In the genomic region with DNA sequence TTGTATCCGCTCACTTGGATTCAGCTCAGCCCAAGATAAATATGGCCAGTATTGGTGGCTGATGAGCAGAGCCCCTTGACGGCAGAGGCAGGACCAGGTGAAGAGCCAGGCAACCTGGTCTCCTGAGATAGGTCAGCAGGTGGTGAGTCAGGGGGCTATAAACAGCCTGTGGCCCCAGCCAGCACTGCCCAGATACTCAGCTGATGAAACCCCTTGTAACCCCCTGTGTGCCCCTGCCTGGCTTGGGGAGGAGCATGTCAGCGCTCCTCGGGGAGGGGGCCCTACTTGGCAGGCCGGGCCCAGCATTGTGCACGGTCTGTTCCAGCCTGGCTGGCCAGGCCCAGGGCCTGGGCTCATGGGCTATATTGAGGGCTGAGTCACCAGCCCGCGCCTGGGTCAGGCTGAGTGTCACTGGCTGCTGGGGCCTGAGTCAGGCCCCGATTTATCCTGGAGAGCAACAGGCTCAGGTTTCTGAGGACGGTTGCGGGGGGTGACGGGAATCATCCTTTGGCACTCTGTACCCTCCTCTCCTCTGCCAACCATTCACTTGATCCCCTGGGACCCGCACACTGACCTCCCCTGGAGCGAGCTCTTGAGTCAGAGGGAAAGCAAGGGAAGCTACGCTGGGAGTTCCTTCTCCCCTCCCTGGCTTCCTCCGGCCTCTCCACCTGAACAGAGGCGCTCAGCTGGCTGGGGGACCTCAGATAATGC, we compare ENCODE assay signal across 1 cellular context.
TF ChIP-seq lines count a peak whose summit lies in the region.

No MANE protein-coding gene starts in this region.

TF ChIP-seq in H1, 55 proteins besides CTCF, POLR2A, EP300 and RAD21:
- TF ChIP-seq FOSL1 (IDR thresholded peaks at IDR 0.05; ENCODE audit: insufficient read depth, low read depth, low read length) (no peak), TBP (IDR thresholded peaks at IDR 0.05; ENCODE audit: low read depth, low read length) (0 out of 2 replicates have a peak, but pooled peaks have one; percentile 27), TEAD4 (IDR thresholded peaks at IDR 0.05; ENCODE audit: low read depth, low read length) (no peak), SP2 (IDR thresholded peaks at IDR 0.05; ENCODE audit: low read length) (no peak), POLR2AphosphoS5 (IDR thresholded peaks at IDR 0.05; ENCODE audit: low read depth, low read length) (no peak), KDM1A (IDR thresholded peaks at IDR 0.05; ENCODE audit: borderline replicate concordance, low read length) (no peak), PHF8 (conservative IDR thresholded peaks at IDR 0.05; ENCODE audit: low read depth, low read length) (no peak), ZNF274 (IDR thresholded peaks at IDR 0.05; ENCODE audit: borderline replicate concordance, extremely low read depth, low read length) (no peak), BACH1 (IDR thresholded peaks at IDR 0.05; ENCODE audit: low read length) (0 out of 2 replicates have a peak, but pooled peaks have one; percentile 17), TAF1 (IDR thresholded peaks at IDR 0.05; ENCODE audit: low read depth, low read length) (no peak), SP4 (IDR thresholded peaks at IDR 0.05; ENCODE audit: low read length) (no peak), SIX5 (IDR thresholded peaks at IDR 0.05; ENCODE audit: low read depth, low read length) (no peak), RXRA (IDR thresholded peaks at IDR 0.05; ENCODE audit: insufficient read depth, low read depth, low read length) (no peak), SUZ12 (IDR thresholded peaks at IDR 0.05; ENCODE audit: low read length) (peak; percentile 8; the same call in 1 of the 2 replicates), EZH2 (IDR thresholded peaks at IDR 0.05; ENCODE audit: low read depth, low read length, severe bottlenecking) (no peak), SRF (IDR thresholded peaks at IDR 0.05; ENCODE audit: low read depth, low read length) (no peak), HDAC6 (IDR thresholded peaks at IDR 0.05; ENCODE audit: low read depth, low read length) (no peak)
- TF ChIP-seq, protein P1, sequence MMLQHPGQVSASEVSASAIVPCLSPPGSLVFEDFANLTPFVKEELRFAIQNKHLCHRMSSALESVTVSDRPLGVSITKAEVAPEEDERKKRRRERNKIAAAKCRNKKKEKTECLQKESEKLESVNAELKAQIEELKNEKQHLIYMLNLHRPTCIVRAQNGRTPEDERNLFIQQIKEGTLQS (IDR thresholded peaks at IDR 0.05; ENCODE audit: insufficient read depth, low read depth, low read length) = no peak
